Comparison of ENCODE assay signal across 7 cellular contexts in genomic region chr7:35003177-35003650, GRCh38. TPM values are rescaled to one million over a fixed set of nuclear protein-coding genes. Genes with fewer than 3 reads are reported as not detected.
DNase-seq lines count a peak whose midpoint lies in the region; ATAC-seq, FAIRE-seq and TF ChIP-seq lines count a peak whose summit lies in the region.
"Not testable (repeated sequence)": the region's sequence is repeated elsewhere in the genome, so short reads cannot be mapped to it uniquely, and the experiment has no call there.

No MANE protein-coding gene starts in this region.

- TF ChIP-seq CTCF in astrocyte of the cerebellum (IDR thresholded peaks at IDR 0.05; ENCODE audit: low read depth, low read length, missing control alignments); pancreas (IDR thresholded peaks at IDR 0.05): not testable (repeated sequence)

- DNase-seq in DMS79 (lab: John Stamatoyannopoulos, UW) (peak; percentile 53), NCI-H446 treated with DMSO at 0.1 percent for 48 hours (lab: John Stamatoyannopoulos, UW) (peak; percentile 97), astrocyte of the cerebellum (ENCODE audit: low read depth) (peak; percentile 6), iris pigment epithelial cell (ENCODE audit: low read depth) (peak; percentile 54)
- not testable (repeated sequence) for DNase-seq in pancreas

- FAIRE-seq in pancreas (lab: Jason Lieb, UNC), result not testable (repeated sequence)

- peak; percentile 8 for ATAC-seq in HG02642 (IDR thresholded peaks at IDR 0.05; ENCODE audit: poor library complexity, unreplicated experiment)
- peak in 2 of 4 donors; percentile 17 to 23 for ATAC-seq in pancreas

- not testable (repeated sequence) for H3K4me1 ChIP-seq in esophagus (ENCODE audit: control insufficient read depth in 2 of 2, insufficient read depth in 2 of 2, low read length in 1 of 2)
- peaks cover 0 to 16% (median 0%) of the 10 kb centered on the region in 3 donors for H3K4me1 ChIP-seq in pancreas

- in situ Hi-C loops in astrocyte of the cerebellum (cut with HindIII; ENCODE audit: low sequenced_read_pairs), result not testable (repeated sequence)

- 52 to 68% methylated on average over 1 of the region's 1 CpG for WGBS in esophagus, 2 donors
- WGBS in pancreas, 2 donors, result 79 to 91% methylated on average over 1 of the region's 1 CpG

- H3K27me3 ChIP-seq in esophagus (ENCODE audit: control insufficient read depth in 1 of 2, insufficient read depth in 2 of 2, low read length in 2 of 2); pancreas: not testable (repeated sequence)

- H3K27ac ChIP-seq in esophagus (ENCODE audit: low read depth in 2 of 2, low read length in 1 of 2) (peak overlapping the region; percentile 45 to 76), pancreas (peak overlapping the region in 3 of 4 donors; percentile 1 to 68 (median 50))

- H3K4me3 ChIP-seq in astrocyte of the cerebellum (ENCODE audit: low read depth, low read length); esophagus (ENCODE audit: low read depth in 1 of 2, low read length in 2 of 2); pancreas: not testable (repeated sequence)

- not testable (repeated sequence) for H3K36me3 ChIP-seq in esophagus (ENCODE audit: control insufficient read depth in 2 of 2, insufficient read depth in 2 of 2, low read length in 1 of 2); pancreas

- not testable (repeated sequence) for H3K9me3 ChIP-seq in esophagus (ENCODE audit: control insufficient read depth in 2 of 2, insufficient read depth in 1 of 2, low read depth in 1 of 2, low read length in 1 of 2); pancreas

- intact Hi-C loops in pancreas (cut with DNase I), result not testable (repeated sequence)

RNA-seq across cellular contexts. Expression of gene DPY19L1, which starts 34.1 kb away (rescaled TPM):
- polyA plus RNA-seq in esophagus (1 to 10 TPM; 2.1 to 2.8 TPM), pancreas (1 to 10 TPM; 1.6 to 4.6 TPM)
- 10 to 100 TPM in 2 of 6 donors, 1 to 10 TPM in 4; 5.0 to 12.9 (median 6.6) TPM for total RNA-seq in pancreas
